In genomic region chr2:218671077-218671653, GRCh38 we compare ENCODE assay signal across 8 cellular contexts. TPM values are rescaled to one million over a fixed set of nuclear protein-coding genes. Genes with fewer than 3 reads are reported as not detected.
DNase-seq lines count a peak whose midpoint lies in the region; ATAC-seq and TF ChIP-seq lines count a peak whose summit lies in the region.

No MANE protein-coding gene starts in this region.

- H3K36me3 ChIP-seq in mucosa of descending colon (ENCODE audit: low read depth) = no peaks in the 10 kb centered on the region

- peak; percentile 63 for ATAC-seq in mucosa of descending colon

- peak overlapping the region; percentile 63 for H3K4me3 ChIP-seq in mucosa of descending colon

- peak overlapping the region; percentile 95 to 100 (median 98) for H3K4me3 Mint-ChIP-seq in IgD-negative memory B cell
- H3K4me3 Mint-ChIP-seq in MCF 10A (ENCODE audit: unreplicated experiment) = peak overlapping the region; percentile 96

- H3K9me3 ChIP-seq in mucosa of descending colon = no peaks in the 10 kb centered on the region

- H3K4me1 Mint-ChIP-seq in IgD-negative memory B cell (peaks cover 17 to 23% (median 21%) of the 10 kb centered on the region in 3 donors), MCF 10A (ENCODE audit: insufficient read depth, unreplicated experiment) (peaks cover 18% of the 10 kb centered on the region)

- DNase-seq in EL (peak; percentile 41), MCF 10A (ENCODE audit: unreplicated experiment) (peak; percentile 28), mucosa of descending colon (no peak), retina (no peak), glomerular visceral epithelial cell (ENCODE audit: extremely low spot score) (no peak)
- no peak for DNase-seq in stimulated activated CD8-positive, alpha-beta memory T cell treated with anti-CD3 and anti-CD28 coated beads, Interleukin-4, amount 100 ng/mL, for 48 hours
- no peak for DNase-seq in activated CD8-positive, alpha-beta memory T cell treated with anti-CD3 and anti-CD28 coated beads, Interleukin-2, amount 50 U/mL, for 4 hours

- no peaks in the 10 kb centered on the region for H3K9me3 Mint-ChIP-seq in IgD-negative memory B cell
- H3K9me3 Mint-ChIP-seq in MCF 10A (ENCODE audit: unreplicated experiment) = no peaks in the 10 kb centered on the region

- H3K27me3 Mint-ChIP-seq in IgD-negative memory B cell = no peaks in the 10 kb centered on the region
- no peaks in the 10 kb centered on the region for H3K27me3 Mint-ChIP-seq in MCF 10A (ENCODE audit: insufficient read depth, unreplicated experiment)

- H3K4me1 ChIP-seq in mucosa of descending colon (ENCODE audit: low read depth) = peaks cover 8% of the 10 kb centered on the region

- peak overlapping the region; percentile 97 to 98 (median 98) for H3K27ac Mint-ChIP-seq in IgD-negative memory B cell
- H3K27ac Mint-ChIP-seq in MCF 10A (ENCODE audit: low read depth, unreplicated experiment) = peak overlapping the region; percentile 97

- TSS peak; percentile 71 for BruUV-seq in MCF 10A (replicated peaks; lab: Mats Ljungman, UMichigan)

- CTCF ChIA-PET in MCF 10A (lab: Yijun Ruan, JAX) = interaction anchor here (0.6 to 7.5 kb wide), 15 partner anchors 11 to 859 kb away, joined by 3 to 44 read pairs (median 3); partner anchors contain the start of genes BCS1L and ZNF142

- peaks cover 2% of the 10 kb centered on the region for H3K36me3 Mint-ChIP-seq in IgD-negative memory B cell
- peaks cover 30% of the 10 kb centered on the region for H3K36me3 Mint-ChIP-seq in MCF 10A (ENCODE audit: insufficient read depth, unreplicated experiment)

- intact Hi-C loops in MCF 10A (cut with micrococcal nuclease) (loop anchor here (1.0 kb wide), 1 partner anchor 12 kb away; the partner anchor contains the start of genes BCS1L and ZNF142), mucosa of descending colon (cut with DNase I, micrococcal nuclease) (no loop called here)

- POLR2A ChIA-PET in MCF 10A (lab: Yijun Ruan, JAX) = interaction anchor here (0.8 to 6.5 kb wide), 14 partner anchors 9 to 179 kb away, joined by 3 to 105 read pairs (median 4); partner anchors contain the start of genes BCS1L, USP37 and ZNF142

- TF ChIP-seq CTCF in MCF 10A (IDR thresholded peaks at IDR 0.05; ENCODE audit: unreplicated experiment) (no peak), mucosa of descending colon (IDR thresholded peaks at IDR 0.05) (no peak)

RNA-seq across cellular contexts. Expression of gene RNF25, which starts 0.6 kb away (rescaled TPM):
- polyA plus RNA-seq in IgD-negative memory B cell = 23.4 TPM
- total RNA-seq in MCF 10A (2022) (58.9 and 60.8 TPM in 2 replicates), mucosa of descending colon (10 to 100 TPM; 11.5 to 21.2 (median 15.5) TPM)

RNA-seq across cellular contexts. Expression of gene STK36, which starts 0.7 kb away (rescaled TPM):
- 4.8 TPM for polyA plus RNA-seq in IgD-negative memory B cell
- total RNA-seq in MCF 10A (2022) (20.7 and 35.1 TPM in 2 replicates), mucosa of descending colon (10 to 100 TPM; 24.6 to 48.5 (median 35.1) TPM)

RNA-seq across cellular contexts. Expression of gene BCS1L, which starts 11.7 kb away (rescaled TPM):
- polyA plus RNA-seq in IgD-negative memory B cell = 21.2 TPM
- total RNA-seq in MCF 10A (2022) (71.1 and 96.0 TPM in 2 replicates), mucosa of descending colon (10 to 100 TPM; 32.9 to 54.0 (median 39.8) TPM)

RNA-seq across cellular contexts. Expression of gene ZNF142, which starts 11.7 kb away (rescaled TPM):
- polyA plus RNA-seq in IgD-negative memory B cell = 21.1 TPM
- total RNA-seq in MCF 10A (2022) = 33.7 and 37.8 TPM in 2 replicates
- total RNA-seq in mucosa of descending colon = 10 to 100 TPM; 16.4 to 25.0 (median 19.7) TPM

RNA-seq across cellular contexts. Expression of gene TTLL4, which starts 39.5 kb away (rescaled TPM):
- 14.5 TPM for polyA plus RNA-seq in IgD-negative memory B cell
- 33.6 and 38.2 TPM in 2 replicates for total RNA-seq in MCF 10A (2022)
- 10 to 100 TPM; 21.0 to 30.1 (median 23.8) TPM for total RNA-seq in mucosa of descending colon

Comparison
In these comparisons a context has a peak if more than half of its experiments do, and no peak if none do; other contexts are left out.
1. DNase-seq: peak in EL (single experiment) and MCF 10A (single experiment); none in mucosa of descending colon (0 of 3), stimulated activated CD8-positive, alpha-beta memory T cell treated with anti-CD3 and anti-CD28 coated beads, Interleukin-4, amount 100 ng/mL, for 48 hours (single experiment), retina (single experiment), activated CD8-positive, alpha-beta memory T cell treated with anti-CD3 and anti-CD28 coated beads, Interleukin-2, amount 50 U/mL, for 4 hours (single experiment) and glomerular visceral epithelial cell (single experiment).